9 cellular contexts compared by ENCODE assay signal in the genomic region with DNA sequence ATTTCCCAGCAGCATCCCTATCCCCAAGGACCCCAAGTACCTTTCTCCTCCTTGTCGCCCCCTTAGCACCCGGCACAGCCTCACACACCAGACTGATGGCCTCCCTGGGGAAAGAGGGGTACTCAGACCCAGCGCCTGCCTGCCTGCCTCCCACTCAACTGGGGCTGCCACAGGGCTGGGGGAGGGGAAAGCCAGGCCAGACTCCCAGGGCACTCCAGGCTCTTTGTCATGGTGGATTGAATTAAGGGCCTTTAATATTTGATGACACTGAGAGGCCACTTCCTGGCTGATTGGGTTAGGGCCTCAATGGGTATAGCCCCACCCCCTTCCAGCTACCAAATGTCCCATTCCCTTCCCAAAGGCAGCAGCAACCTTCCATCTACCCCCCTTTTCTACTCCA. TPM values are rescaled to one million over a fixed set of nuclear protein-coding genes. Genes with fewer than 3 reads are reported as not detected.
A peak's percentile ranks its signal among the peaks of the same experiment; 100 is the strongest.
DNase-seq lines count a peak whose midpoint lies in the region; ATAC-seq and TF ChIP-seq lines count a peak whose summit lies in the region.
"Had no signal": no experiment of that assay in that cellular context is flagged by ENCODE, and none has a peak within 500 bp of the region (broad histone marks: within the 10 kb centered on the region; RNA-seq: fewer than 3 reads in every experiment).

No MANE protein-coding gene starts in this region.

- peaks cover 35% of the 10 kb centered on the region for H3K36me3 Mint-ChIP-seq in stimulated activated naive CD8-positive, alpha-beta T cell treated with anti-CD3 and anti-CD28 coated beads, Interleukin-15, Interleukin-2, amounts not matched to agents 100 ng/mL and 50 ng/mL, for 24 hours (ENCODE audit: low read depth)
- H3K36me3 Mint-ChIP-seq in mesothelial cell of epicardium, result peaks cover 11% of the 10 kb centered on the region

- ATAC-seq in stimulated activated naive CD8-positive, alpha-beta T cell treated with anti-CD3 and anti-CD28 coated beads, Interleukin-15, Interleukin-2, amounts not matched to agents 100 U/mL and 50 U/mL, for 24 hours, result no peak
- ATAC-seq in HG03354 (IDR thresholded peaks at IDR 0.05; ENCODE audit: poor library complexity, severe bottlenecking, unreplicated experiment) (no peak), GM19463 (IDR thresholded peaks at IDR 0.05; ENCODE audit: unreplicated experiment) (no peak)

- no peak overlapping the region for H3K4me3 Mint-ChIP-seq in stimulated activated naive CD8-positive, alpha-beta T cell treated with anti-CD3 and anti-CD28 coated beads, Interleukin-15, Interleukin-2, amounts not matched to agents 100 ng/mL and 50 ng/mL, for 24 hours
- peak overlapping the region; percentile 59 for H3K4me3 Mint-ChIP-seq in mesothelial cell of epicardium

- no peaks in the 10 kb centered on the region for H3K9me3 Mint-ChIP-seq in stimulated activated naive CD8-positive, alpha-beta T cell treated with anti-CD3 and anti-CD28 coated beads, Interleukin-15, Interleukin-2, amounts not matched to agents 100 ng/mL and 50 ng/mL, for 24 hours
- H3K9me3 Mint-ChIP-seq in mesothelial cell of epicardium, result no peaks in the 10 kb centered on the region

- H3K27ac Mint-ChIP-seq in stimulated activated naive CD8-positive, alpha-beta T cell treated with anti-CD3 and anti-CD28 coated beads, Interleukin-15, Interleukin-2, amounts not matched to agents 100 ng/mL and 50 ng/mL, for 24 hours, result peak overlapping the region; percentile 54
- H3K27ac Mint-ChIP-seq in mesothelial cell of epicardium, result peak overlapping the region; percentile 48

- peaks cover 34% of the 10 kb centered on the region for H3K4me1 Mint-ChIP-seq in stimulated activated naive CD8-positive, alpha-beta T cell treated with anti-CD3 and anti-CD28 coated beads, Interleukin-15, Interleukin-2, amounts not matched to agents 100 ng/mL and 50 ng/mL, for 24 hours (ENCODE audit: low read depth)
- H3K4me1 Mint-ChIP-seq in mesothelial cell of epicardium, result peaks cover 42% of the 10 kb centered on the region

- TF ChIP-seq CTCF in cardiac fibroblast (IDR thresholded peaks at IDR 0.05; ENCODE audit: low read depth, low read length), result no peak
- no peak for TF ChIP-seq CTCF in mesothelial cell of epicardium (IDR thresholded peaks at IDR 0.05; ENCODE audit: unreplicated experiment)

- H3K4me3 ChIP-seq in cardiac fibroblast (replicated peaks in 1 of 2; ENCODE audit: low read depth in 2 of 2, low read length in 2 of 2), result peak overlapping the region; percentile 76 to 85

- no peak for DNase-seq in stimulated activated naive CD8-positive, alpha-beta T cell treated with anti-CD3 and anti-CD28 coated beads, Interleukin-15, Interleukin-2, amounts not matched to agents 100 U/mL and 50 U/mL, for 24 hours
- no peak for DNase-seq in cardiac fibroblast (ENCODE audit: low read depth in 2 of 2)
- DNase-seq in mesothelial cell of epicardium (ENCODE audit: low spot score in 2 of 2, unreplicated experiment in 2 of 2), result no peak
- DNase-seq in NCI-H524 (lab: John Stamatoyannopoulos, UW), result no peak
- no peak for DNase-seq in HuH-7.5 (ENCODE audit: low spot score)
- DNase-seq: SIG-M5 had no signal

- H3K27me3 Mint-ChIP-seq in stimulated activated naive CD8-positive, alpha-beta T cell treated with anti-CD3 and anti-CD28 coated beads, Interleukin-15, Interleukin-2, amounts not matched to agents 100 ng/mL and 50 ng/mL, for 24 hours, result no peaks in the 10 kb centered on the region
- H3K27me3 Mint-ChIP-seq in mesothelial cell of epicardium (ENCODE audit: low read depth), result no peaks in the 10 kb centered on the region

RNA-seq across cellular contexts. Expression of gene SHC1, which starts 1.8 kb away (rescaled TPM):
- total RNA-seq in mesothelial cell of epicardium, result 115 to 132 TPM (median 117 TPM) in 3 replicates

RNA-seq across cellular contexts. Expression of gene CKS1B, which starts 5.8 kb away (rescaled TPM):
- 64.0 to 70.9 TPM (median 68.2 TPM) in 3 replicates for total RNA-seq in mesothelial cell of epicardium

RNA-seq across cellular contexts. Expression of gene PYGO2, which starts 7.1 kb away (rescaled TPM):
- total RNA-seq in mesothelial cell of epicardium, result 43.8 to 47.3 TPM (median 44.6 TPM) in 3 replicates

RNA-seq across cellular contexts. Expression of gene PBXIP1, which starts 12.8 kb away (rescaled TPM):
- 53.8 to 56.2 TPM (median 56.2 TPM) in 3 replicates for total RNA-seq in mesothelial cell of epicardium

RNA-seq across cellular contexts. Expression of gene FLAD1, which starts 14.4 kb away (rescaled TPM):
- total RNA-seq in mesothelial cell of epicardium, result 46.8 to 49.6 TPM (median 48.3 TPM) in 3 replicates
